ENCODE assay signal across 13 cellular contexts in the genomic region with DNA sequence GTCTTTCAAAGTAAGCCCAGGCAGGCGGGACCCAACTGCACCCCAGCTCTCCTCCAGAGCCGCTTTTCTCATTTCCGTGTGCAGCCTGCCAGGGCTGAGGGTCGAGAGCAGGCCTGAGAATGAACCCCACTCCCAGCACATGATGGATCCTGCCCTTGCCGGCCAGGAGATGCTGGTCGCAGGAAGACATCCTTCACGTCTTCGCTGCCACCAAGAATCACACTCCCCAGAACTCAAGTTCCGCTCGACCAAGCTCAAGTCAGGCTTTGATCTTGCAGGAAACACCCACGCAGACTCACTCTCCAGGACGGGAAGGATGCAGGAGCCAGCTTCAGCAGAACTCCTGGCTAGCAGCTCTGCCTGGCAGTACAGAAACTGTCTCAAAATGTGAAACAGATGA.
DNase-seq lines count a peak whose midpoint lies in the region; ATAC-seq, FAIRE-seq and TF ChIP-seq lines count a peak whose summit lies in the region.
"Had no signal": no experiment of that assay in that cellular context is flagged by ENCODE, and none has a peak within 500 bp of the region (broad histone marks: within the 10 kb centered on the region; RNA-seq: fewer than 3 reads in every experiment).

No MANE protein-coding gene starts in this region.

- H3K27ac ChIP-seq in AG04450 (ENCODE audit: low read depth, low read length) (no peak overlapping the region), GM23338 (ENCODE audit: low read depth) (no peak overlapping the region)
- H3K27ac ChIP-seq: C4-2B had no signal

- H3F3A ChIP-seq in GM23338 (replicated peaks; ENCODE audit: low read depth), result no peaks in the 10 kb centered on the region

- H3K27me3 ChIP-seq in AG04450 (ENCODE audit: control insufficient read depth, insufficient read depth, low read length) (no peaks in the 10 kb centered on the region), GM23338 (ENCODE audit: insufficient read depth) (no peaks in the 10 kb centered on the region)

- H3K79me2 ChIP-seq in GM23338 (replicated peaks; ENCODE audit: insufficient read depth), result no peaks in the 10 kb centered on the region

- H3K4me3 ChIP-seq in AG04450 (ENCODE audit: low read depth, low read length) (no peak overlapping the region), GM23338 (no peak overlapping the region)

- H3K4me2 ChIP-seq in GM23338, result no peak overlapping the region

- POLR2A ChIA-PET in AG04450 (lab: Yijun Ruan, JAX), result interaction anchor here (0.8 kb wide), 1 partner anchor 77 kb away, joined by 3 read pairs; no protein-coding TSS in a partner anchor

- H3K4me1 ChIP-seq in GM23338 (ENCODE audit: insufficient read depth), result peaks cover 13% of the 10 kb centered on the region

- no peak overlapping the region for H3K27ac Mint-ChIP-seq in GM23338
- H3K27ac Mint-ChIP-seq: activated naive CD8-positive, alpha-beta T cell had no signal

- peak; percentile 27 for DNase-seq in AG04450 (ENCODE audit: low read depth, low spot score)
- DNase-seq in GM23338 (ENCODE audit: low spot score), result peak; percentile 29
- peak; percentile 25 for DNase-seq in mucosa of gallbladder (ENCODE audit: low spot score)
- no peak for DNase-seq in activated T-cell treated with anti-CD3 and anti-CD28 coated beads for 4 hours
- no peak for DNase-seq in cardiac septum (ENCODE audit: low spot score)
- DNase-seq in GM19238 (ENCODE audit: insufficient read length, low spot score), result no peak
- no peak for DNase-seq in NCI-H146 treated with DMSO at 0.1 percent for 48 hours (lab: John Stamatoyannopoulos, UW; ENCODE audit: unreplicated experiment)
- DNase-seq: NCI-H524 treated with DMSO at 0.1 percent for 48 hours; stimulated activated CD4-positive, alpha-beta T cell treated with anti-CD3 and anti-CD28 coated beads, Interleukin-2, amount 100 ng/mL, for 48 hours; stimulated activated naive CD8-positive, alpha-beta T cell treated with anti-CD3 and anti-CD28 coated beads, Interleukin-15, amount 100 ng/mL, for 72 hours had no signal

- no peaks in the 10 kb centered on the region for H3K9me3 ChIP-seq in AG04450 (ENCODE audit: control insufficient read depth, insufficient read depth, low read length)

- H3K4me1 Mint-ChIP-seq in GM23338, result peaks cover 34% of the 10 kb centered on the region

- H3K36me3 ChIP-seq in GM23338 (ENCODE audit: insufficient read depth), result no peaks in the 10 kb centered on the region

- no peaks in the 10 kb centered on the region for H3K9me3 Mint-ChIP-seq in GM23338
- H3K9me3 Mint-ChIP-seq: stimulated activated naive CD8-positive, alpha-beta T cell treated with anti-CD3 and anti-CD28 coated beads, Interleukin-15, amount 100 ng/mL, for 72 hours had no signal

- intact Hi-C loops in cardiac septum (cut with DNase I), result no loop called here

- H3K4me3 Mint-ChIP-seq in GM23338, result no peak overlapping the region
- H3K4me3 Mint-ChIP-seq: activated naive CD8-positive, alpha-beta T cell had no signal

- no peaks in the 10 kb centered on the region for H3K36me3 Mint-ChIP-seq in GM23338 (ENCODE audit: low read depth)
- H3K36me3 Mint-ChIP-seq: activated naive CD8-positive, alpha-beta T cell had no signal

- no peak for TF ChIP-seq CTCF in AG04450 (IDR thresholded peaks at IDR 0.05; ENCODE audit: low read depth, low read length)
- no peak for TF ChIP-seq CTCF in GM23338 (conservative IDR thresholded peaks at IDR 0.05; ENCODE audit: low read depth in 2 of 2)

- no peak overlapping the region for H2AFZ ChIP-seq in GM23338

- CTCF ChIA-PET in AG04450 (lab: Charles Lee), result interaction anchor here (0.6 kb wide), 1 partner anchor 13 kb away, joined by 8 read pairs; no protein-coding TSS in a partner anchor

- ATAC-seq in GM23338, result no peak
- ATAC-seq: stimulated activated naive CD8-positive, alpha-beta T cell treated with anti-CD3 and anti-CD28 coated beads, Interleukin-15, amount 100 ng/mL, for 72 hours had no signal

- H3K9me2 ChIP-seq in GM23338 (ENCODE audit: insufficient read depth), result peaks cover 9% of the 10 kb centered on the region; the same call in 1 of the 2 replicates

- H4K20me1 ChIP-seq in GM23338 (replicated peaks; ENCODE audit: insufficient read depth), result no peaks in the 10 kb centered on the region; the same call in 1 of the 2 replicates

- peak; percentile 39 for FAIRE-seq in endometrium (lab: Jason Lieb, UNC)

- peaks cover 13% of the 10 kb centered on the region for H3K27me3 Mint-ChIP-seq in GM23338 (ENCODE audit: insufficient read depth, low read depth, poor library complexity)

TF ChIP-seq in GM23338, 12 proteins besides CTCF, POLR2A, EP300 and RAD21:
- TF ChIP-seq EZH2 (IDR thresholded peaks at IDR 0.05; ENCODE audit: low read depth, unreplicated experiment), result no peak

Comparison
In these comparisons a context has a peak if more than half of its experiments do, and no peak if none do; other contexts are left out.
1. DNase-seq: peak in AG04450 (single experiment), GM23338 (single experiment) and mucosa of gallbladder (single experiment); none in activated T-cell treated with anti-CD3 and anti-CD28 coated beads for 4 hours (single experiment), cardiac septum (single experiment), GM19238 (single experiment) and NCI-H146 treated with DMSO at 0.1 percent for 48 hours (single experiment).